20 cellular contexts compared by ENCODE assay signal in genomic region chr15:52806284-52806655, GRCh38. TPM values are rescaled to one million over a fixed set of nuclear protein-coding genes. Genes with fewer than 3 reads are reported as not detected.
DNase-seq lines count a peak whose midpoint lies in the region; ATAC-seq and TF ChIP-seq lines count a peak whose summit lies in the region.
"Had no signal": no experiment of that assay in that cellular context is flagged by ENCODE, and none has a peak within 500 bp of the region (broad histone marks: within the 10 kb centered on the region; RNA-seq: fewer than 3 reads in every experiment).

No MANE protein-coding gene starts in this region.

- H3K4me2 ChIP-seq in mammary epithelial cell (ENCODE audit: insufficient read depth, low read depth, low read length), result no peak overlapping the region

- no peak overlapping the region for H3K27ac Mint-ChIP-seq in activated T-helper 2 cell treated with anti-CD3 and anti-CD28 coated beads, Interferon-gamma antibody, Interleukin-2, Interleukin-4, amounts not matched to agents 10 μg/mL and 5 μg/mL and 100 μg/mL, durations not matched to agents 14 hours and 24 hours and 36 hours
- H3K27ac Mint-ChIP-seq: natural killer cell treated with Interleukin-12 subunit alpha and Interleukin-12 subunit beta and Interleukin-15 and Interleukin-18, amount 100 ng/mL, for 72 hours had no signal

- DNase-seq in H7 (no peak), mammary epithelial cell (no peak), left lobe of liver (ENCODE audit: low spot score) (peak; percentile 87), T-helper 1 cell (no peak), NCI-H1436 treated with DMSO at 0.1 percent for 48 hours (lab: John Stamatoyannopoulos, UW) (no peak), AG08395 (ENCODE audit: low spot score) (no peak)
- no peak for DNase-seq in activated T-helper 2 cell treated with anti-CD3 and anti-CD28 coated beads, Interferon-gamma antibody, Interleukin-2, Interleukin-4, amounts not matched to agents 10 μg/mL and 5 μg/mL and 100 μg/mL, durations not matched to agents 14 hours and 24 hours and 36 hours (ENCODE audit: low spot score)
- DNase-seq: activated CD4-positive, alpha-beta T cell treated with anti-CD3 and anti-CD28 coated beads, Interleukin-2, amount 50 U/mL, for 4 hours; activated naive CD4-positive, alpha-beta T cell treated with Interleukin-2 at 50 U/mL for 16 hours; amygdala; DND-41; NCI-H1092 treated with DMSO at 0.1 percent for 48 hours; NCI-H524 treated with DMSO at 0.1 percent for 48 hours; SHP77; small intestine; substantia nigra had no signal

- in situ Hi-C loops in mammary epithelial cell (cut with MboI; ENCODE audit: low sequenced_read_pairs in 2 of 2), result no loop called here

- intact Hi-C loops in mammary epithelial cell (cut with micrococcal nuclease), result no loop called here
- intact Hi-C loops in activated T-helper 2 cell treated with anti-CD3 and anti-CD28 coated beads, Interferon-gamma antibody, Interleukin-2, Interleukin-4, amounts not matched to agents 10 μg/mL and 5 μg/mL and 100 μg/mL, durations not matched to agents 14 hours and 24 hours and 36 hours (cut with micrococcal nuclease), result no loop called here

- H3K27me3 Mint-ChIP-seq in activated T-helper 2 cell treated with anti-CD3 and anti-CD28 coated beads, Interferon-gamma antibody, Interleukin-2, Interleukin-4, amounts not matched to agents 10 μg/mL and 5 μg/mL and 100 μg/mL, durations not matched to agents 14 hours and 24 hours and 36 hours (ENCODE audit: low read depth), result peaks cover 79% of the 10 kb centered on the region

- H3K36me3 ChIP-seq in H7 (replicated peaks; ENCODE audit: control insufficient read depth, insufficient read depth, low read length) (no peaks in the 10 kb centered on the region), mammary epithelial cell (ENCODE audit: insufficient read depth, low read length) (no peaks in the 10 kb centered on the region), rectal smooth muscle tissue (ENCODE audit: control insufficient read depth, insufficient read depth, low read length) (no peaks in the 10 kb centered on the region)

- H3K9me3 Mint-ChIP-seq in activated T-helper 2 cell treated with anti-CD3 and anti-CD28 coated beads, Interferon-gamma antibody, Interleukin-2, Interleukin-4, amounts not matched to agents 10 μg/mL and 5 μg/mL and 100 μg/mL, durations not matched to agents 14 hours and 24 hours and 36 hours, result no peaks in the 10 kb centered on the region
- H3K9me3 Mint-ChIP-seq: natural killer cell treated with Interleukin-12 subunit alpha and Interleukin-12 subunit beta and Interleukin-15 and Interleukin-18, amount 100 ng/mL, for 72 hours had no signal

- H3K27ac ChIP-seq in mammary epithelial cell (ENCODE audit: insufficient read depth, low read depth, low read length) (no peak overlapping the region), rectal smooth muscle tissue (ENCODE audit: low read depth, low read length) (no peak overlapping the region)

- H3K27me3 ChIP-seq in H7 (ENCODE audit: control insufficient read depth, insufficient read depth, low read length) (peaks cover 50% of the 10 kb centered on the region; the same call in 1 of the 2 replicates), mammary epithelial cell (ENCODE audit: insufficient read depth, low read length) (peaks cover 36% of the 10 kb centered on the region), rectal smooth muscle tissue (ENCODE audit: control insufficient read depth, insufficient read depth, low read length) (peaks cover 32% of the 10 kb centered on the region)

- TF ChIP-seq CTCF in mammary epithelial cell (conservative IDR thresholded peaks at IDR 0.05 in 1 of 2, IDR thresholded peaks at IDR 0.05 in 1 of 2; ENCODE audit: extremely low read depth in 1 of 2, insufficient read depth in 1 of 2, low read depth in 1 of 2, low read length in 2 of 2), result no peak

- peaks cover 11% of the 10 kb centered on the region for H3K4me1 Mint-ChIP-seq in activated T-helper 2 cell treated with anti-CD3 and anti-CD28 coated beads, Interferon-gamma antibody, Interleukin-2, Interleukin-4, amounts not matched to agents 10 μg/mL and 5 μg/mL and 100 μg/mL, durations not matched to agents 14 hours and 24 hours and 36 hours (ENCODE audit: low read depth)

- H3K9me3 ChIP-seq in mammary epithelial cell (replicated peaks; ENCODE audit: insufficient read depth, low read length), result no peaks in the 10 kb centered on the region

- no peak overlapping the region for H3K4me3 Mint-ChIP-seq in activated T-helper 2 cell treated with anti-CD3 and anti-CD28 coated beads, Interferon-gamma antibody, Interleukin-2, Interleukin-4, amounts not matched to agents 10 μg/mL and 5 μg/mL and 100 μg/mL, durations not matched to agents 14 hours and 24 hours and 36 hours (ENCODE audit: low read depth)
- H3K4me3 Mint-ChIP-seq: natural killer cell treated with Interleukin-12 subunit alpha and Interleukin-12 subunit beta and Interleukin-15 and Interleukin-18, amount 100 ng/mL, for 72 hours had no signal

- H3K36me3 Mint-ChIP-seq in activated T-helper 2 cell treated with anti-CD3 and anti-CD28 coated beads, Interferon-gamma antibody, Interleukin-2, Interleukin-4, amounts not matched to agents 10 μg/mL and 5 μg/mL and 100 μg/mL, durations not matched to agents 14 hours and 24 hours and 36 hours (ENCODE audit: low read depth), result peaks cover 2% of the 10 kb centered on the region
- H3K36me3 Mint-ChIP-seq: natural killer cell treated with Interleukin-12 subunit alpha and Interleukin-12 subunit beta and Interleukin-15 and Interleukin-18, amount 100 ng/mL, for 72 hours had no signal

- peaks cover 7% of the 10 kb centered on the region for H3K4me1 ChIP-seq in mammary epithelial cell (ENCODE audit: insufficient read depth, low read length)
- H3K4me1 ChIP-seq in rectal smooth muscle tissue (ENCODE audit: control insufficient read depth, insufficient read depth, low read length), result no peaks in the 10 kb centered on the region

- 63% methylated on average over 7 of the region's 9 CpGs for WGBS in mammary epithelial cell (ENCODE audit: low coverage, missing lambda C conversion rate)

- H3K4me3 ChIP-seq in H7 (ENCODE audit: insufficient read depth, low read depth, low read length) (peak overlapping the region; percentile 36; the same call in 1 of the 2 replicates), mammary epithelial cell (replicated peaks in 1 of 3; ENCODE audit: insufficient read depth in 1 of 3, low read depth in 2 of 3, low read length in 3 of 3) (no peak overlapping the region), rectal smooth muscle tissue (ENCODE audit: low read length) (peak overlapping the region; percentile 36)

- peak; percentile 71 for ATAC-seq in left lobe of liver

- dilution Hi-C loops in mammary epithelial cell (cut with HindIII; ENCODE audit: low sequenced_read_pairs), result no loop called here

- H3K79me2 ChIP-seq in mammary epithelial cell (ENCODE audit: insufficient read depth, low read length), result no peaks in the 10 kb centered on the region

- CTCF ChIA-PET in mammary epithelial cell (lab: Charles Lee; ENCODE audit: low non-redundant PET), result no interaction called here

- no peaks in the 10 kb centered on the region for H4K20me1 ChIP-seq in mammary epithelial cell (ENCODE audit: insufficient read depth, low read length)

- H3K9ac ChIP-seq in mammary epithelial cell (ENCODE audit: insufficient read depth, low read length), result no peak overlapping the region
- no peak overlapping the region for H3K9ac ChIP-seq in rectal smooth muscle tissue (ENCODE audit: low read length)

- peak overlapping the region; percentile 59 for H2AFZ ChIP-seq in mammary epithelial cell (ENCODE audit: low read depth, low read length)

- no TSS peak for BruUV-seq in mammary epithelial cell (replicated peaks; lab: Mats Ljungman, UMichigan)

RNA-seq across cellular contexts. Expression of gene ONECUT1, which starts 16.1 kb away (rescaled TPM):
- 8.0 and 25.0 TPM in 2 replicates for total RNA-seq in H7 (2014; rRNA removed; shearing (Covaris generic))
- total RNA-seq in mammary epithelial cell (not detected), left lobe of liver (63.0 TPM)
- polyA plus RNA-seq in mammary epithelial cell, result not detected
- not detected for polyA minus RNA-seq in mammary epithelial cell
- not detected in 2 replicates for total RNA-seq in activated T-helper 2 cell treated with anti-CD3 and anti-CD28 coated beads, Interferon-gamma antibody, Interleukin-2, Interleukin-4, amounts not matched to agents 10 μg/mL and 5 μg/mL and 100 μg/mL, durations not matched to agents 14 hours and 24 hours and 36 hours
- total RNA-seq: glomerular endothelial cell; mesenteric fat pad; natural killer cell treated with Interleukin-12 subunit alpha and Interleukin-12 subunit beta and Interleukin-15 and Interleukin-18, amount 100 ng/mL, for 72 hours had no signal
- polyA plus RNA-seq: small intestine had no signal

Comparison
In these comparisons a context has a peak if more than half of its experiments do, and no peak if none do; other contexts are left out.
1. H3K4me3 ChIP-seq: peak in H7 (single experiment) and rectal smooth muscle tissue (single experiment); none in mammary epithelial cell (0 of 3).